19 cellular contexts compared by ENCODE assay signal in genomic region chr9:15268796-15269195, GRCh38. TPM values are rescaled to one million over a fixed set of nuclear protein-coding genes. Genes with fewer than 3 reads are reported as not detected.
DNase-seq lines count a peak whose midpoint lies in the region; ATAC-seq lines count a peak whose summit lies in the region.
"Had no signal": no experiment of that assay in that cellular context is flagged by ENCODE, and none has a peak within 500 bp of the region (broad histone marks: within the 10 kb centered on the region; RNA-seq: fewer than 3 reads in every experiment).

No MANE protein-coding gene starts in this region.

- H3K27me3 ChIP-seq in SJCRH30 = no peaks in the 10 kb centered on the region
- H3K27me3 ChIP-seq: SJSA1 had no signal

- peaks cover 9% of the 10 kb centered on the region for H3K36me3 Mint-ChIP-seq in T-helper 17 cell (ENCODE audit: low read depth)
- peaks cover 13% of the 10 kb centered on the region for H3K36me3 Mint-ChIP-seq in activated T-helper 17 cell treated with anti-CD3 and anti-CD28 coated beads, Interleukin-2, amount 50 U/mL, for 72 hours (ENCODE audit: low read depth)
- H3K36me3 Mint-ChIP-seq: IgD-negative memory B cell had no signal

- no peak for DNase-seq in stimulated activated naive CD8-positive, alpha-beta T cell treated with anti-CD3 and anti-CD28 coated beads, Interleukin-15, Interleukin-2, amounts not matched to agents 100 U/mL and 50 U/mL, for 24 hours
- DNase-seq in stimulated activated naive CD8-positive, alpha-beta T cell treated with anti-CD3 and anti-CD28 coated beads, Interleukin-15, amount 100 ng/mL, for 72 hours = no peak
- DNase-seq in T-helper 17 cell (no peak), SJCRH30 (no peak)
- DNase-seq: ACHN, C1 segment of cervical spinal cord, H7, Karpas-422, NCI-H1417 treated with DMSO at 0.1 percent for 48 hours, NCI-H1930, NCI-H226, NCI-H524, NCI-H82, RPMI8226 had no signal

- no peak overlapping the region for H3K4me3 ChIP-seq in SJCRH30
- H3K4me3 ChIP-seq: SJSA1 had no signal

- H3K27ac Mint-ChIP-seq in stimulated activated naive CD8-positive, alpha-beta T cell treated with anti-CD3 and anti-CD28 coated beads, Interleukin-15, amount 100 ng/mL, for 72 hours = peak overlapping the region in 1 of 2 donors; percentile 66
- peak overlapping the region; percentile 78 for H3K27ac Mint-ChIP-seq in T-helper 17 cell
- H3K27ac Mint-ChIP-seq in activated T-helper 17 cell treated with anti-CD3 and anti-CD28 coated beads, Interleukin-2, amount 50 U/mL, for 72 hours = peak overlapping the region; percentile 61
- H3K27ac Mint-ChIP-seq: IgD-negative memory B cell had no signal

- no peak overlapping the region for H3K27ac ChIP-seq in SJCRH30
- H3K27ac ChIP-seq: SJSA1 had no signal

- no peaks in the 10 kb centered on the region for H3K36me3 ChIP-seq in SJCRH30
- H3K36me3 ChIP-seq: SJSA1 had no signal

- ATAC-seq in stimulated activated naive CD8-positive, alpha-beta T cell treated with anti-CD3 and anti-CD28 coated beads, Interleukin-15, Interleukin-2, amounts not matched to agents 100 U/mL and 50 U/mL, for 24 hours = peak; percentile 65
- no peak for ATAC-seq in stimulated activated naive CD8-positive, alpha-beta T cell treated with anti-CD3 and anti-CD28 coated beads, Interleukin-15, amount 100 ng/mL, for 72 hours
- ATAC-seq in T-helper 17 cell (no peak), HG02763 (IDR thresholded peaks at IDR 0.05; ENCODE audit: unreplicated experiment) (no peak), HG03439 (IDR thresholded peaks at IDR 0.05; ENCODE audit: unreplicated experiment) (no peak)
- peak; percentile 88 for ATAC-seq in activated T-helper 17 cell treated with anti-CD3 and anti-CD28 coated beads, Interleukin-2, amount 50 U/mL, for 72 hours (replicated peaks)

- no peaks in the 10 kb centered on the region for H3K4me1 ChIP-seq in SJCRH30

- peaks cover 31% of the 10 kb centered on the region for H3K4me1 Mint-ChIP-seq in stimulated activated naive CD8-positive, alpha-beta T cell treated with anti-CD3 and anti-CD28 coated beads, Interleukin-15, amount 100 ng/mL, for 72 hours
- H3K4me1 Mint-ChIP-seq in T-helper 17 cell = peaks cover 26% of the 10 kb centered on the region
- peaks cover 21% of the 10 kb centered on the region for H3K4me1 Mint-ChIP-seq in activated T-helper 17 cell treated with anti-CD3 and anti-CD28 coated beads, Interleukin-2, amount 50 U/mL, for 72 hours

- no peaks in the 10 kb centered on the region for H3K9me3 Mint-ChIP-seq in stimulated activated naive CD8-positive, alpha-beta T cell treated with anti-CD3 and anti-CD28 coated beads, Interleukin-15, amount 100 ng/mL, for 72 hours
- H3K9me3 Mint-ChIP-seq in activated T-helper 17 cell treated with anti-CD3 and anti-CD28 coated beads, Interleukin-2, amount 50 U/mL, for 72 hours = no peaks in the 10 kb centered on the region
- H3K9me3 Mint-ChIP-seq: IgD-negative memory B cell had no signal

- no peaks in the 10 kb centered on the region for H3K27me3 Mint-ChIP-seq in stimulated activated naive CD8-positive, alpha-beta T cell treated with anti-CD3 and anti-CD28 coated beads, Interleukin-15, amount 100 ng/mL, for 72 hours
- no peaks in the 10 kb centered on the region for H3K27me3 Mint-ChIP-seq in T-helper 17 cell
- H3K27me3 Mint-ChIP-seq in activated T-helper 17 cell treated with anti-CD3 and anti-CD28 coated beads, Interleukin-2, amount 50 U/mL, for 72 hours = no peaks in the 10 kb centered on the region

- H3K4me3 Mint-ChIP-seq in stimulated activated naive CD8-positive, alpha-beta T cell treated with anti-CD3 and anti-CD28 coated beads, Interleukin-15, amount 100 ng/mL, for 72 hours = no peak overlapping the region
- no peak overlapping the region for H3K4me3 Mint-ChIP-seq in T-helper 17 cell
- peak overlapping the region; percentile 14 for H3K4me3 Mint-ChIP-seq in activated T-helper 17 cell treated with anti-CD3 and anti-CD28 coated beads, Interleukin-2, amount 50 U/mL, for 72 hours
- H3K4me3 Mint-ChIP-seq: IgD-negative memory B cell had no signal

- H3K9me3 ChIP-seq in T-helper 17 cell (ENCODE audit: control insufficient read depth, low read length, poor library complexity, severe bottlenecking) (no peaks in the 10 kb centered on the region), SJCRH30 (replicated peaks) (no peaks in the 10 kb centered on the region)
- H3K9me3 ChIP-seq: SJSA1 had no signal

RNA-seq across cellular contexts. Expression of gene TTC39B, which starts 38.2 kb away (rescaled TPM):
- total RNA-seq in T-helper 17 cell = 10 to 100 TPM; 28.7 to 35.6 TPM
- 10 to 100 TPM; 14.5 to 19.1 TPM for total RNA-seq in activated T-helper 17 cell treated with anti-CD3 and anti-CD28 coated beads, Interleukin-2, amount 50 U/mL, for 72 hours
- 2.2 and 2.4 TPM in 2 replicates for total RNA-seq in SJCRH30 (2014; rRNA removed; shearing (Covaris generic))

Comparison
In these comparisons a context has a peak if more than half of its experiments do, and no peak if none do; other contexts are left out.
1. ATAC-seq: peak in stimulated activated naive CD8-positive, alpha-beta T cell treated with anti-CD3 and anti-CD28 coated beads, Interleukin-15, Interleukin-2, amounts not matched to agents 100 U/mL and 50 U/mL, for 24 hours (single experiment) and activated T-helper 17 cell treated with anti-CD3 and anti-CD28 coated beads, Interleukin-2, amount 50 U/mL, for 72 hours (single experiment); none in stimulated activated naive CD8-positive, alpha-beta T cell treated with anti-CD3 and anti-CD28 coated beads, Interleukin-15, amount 100 ng/mL, for 72 hours (single experiment), T-helper 17 cell (single experiment), HG02763 (single experiment) and HG03439 (single experiment).